ENCODE assay signal across 19 cellular contexts in genomic region chr7:143042159-143042820, GRCh38. TPM values are rescaled to one million over a fixed set of nuclear protein-coding genes. Genes with fewer than 3 reads are reported as not detected.
DNase-seq lines count a peak whose midpoint lies in the region; ATAC-seq, FAIRE-seq and TF ChIP-seq lines count a peak whose summit lies in the region.
"Had no signal": no experiment of that assay in that cellular context is flagged by ENCODE, and none has a peak within 500 bp of the region (broad histone marks: within the 10 kb centered on the region; RNA-seq: fewer than 3 reads in every experiment).

No MANE protein-coding gene starts in this region.

- DNase-seq in WERI-Rb-1 (peak; percentile 32), glutamatergic neuron (no peak), sciatic nerve (ENCODE audit: low spot score) (no peak), UCSD-AML1 (lab: John Stamatoyannopoulos, UW; ENCODE audit: unreplicated experiment) (no peak), HTR-8/SVneo (ENCODE audit: insufficient read length, low spot score) (no peak)
- DNase-seq: colonic mucosa, Kasumi-1, kidney, NCI-H146, OCI-M1, ovary had no signal

- H3K36me3 ChIP-seq in WERI-Rb-1: no peaks in the 10 kb centered on the region
- H3K36me3 ChIP-seq: colonic mucosa, ovary had no signal

- H3K4me1 Mint-ChIP-seq in glutamatergic neuron (ENCODE audit: low read depth, unreplicated experiment): peaks cover 9% of the 10 kb centered on the region

- no peak overlapping the region for H3K4me3 Mint-ChIP-seq in glutamatergic neuron (ENCODE audit: unreplicated experiment)
- H3K4me3 Mint-ChIP-seq: B cell; stimulated activated naive CD8-positive, alpha-beta T cell treated with anti-CD3 and anti-CD28 coated beads, Interleukin-15, Interleukin-2, amounts not matched to agents 100 ng/mL and 50 ng/mL, for 24 hours had no signal

- no peaks in the 10 kb centered on the region for H3K27me3 Mint-ChIP-seq in glutamatergic neuron (ENCODE audit: unreplicated experiment)
- H3K27me3 Mint-ChIP-seq: B cell; stimulated activated naive CD8-positive, alpha-beta T cell treated with anti-CD3 and anti-CD28 coated beads, Interleukin-15, Interleukin-2, amounts not matched to agents 100 ng/mL and 50 ng/mL, for 24 hours had no signal

- peak overlapping the region; percentile 8; the same call in 1 of the 2 replicates for H3K4me3 ChIP-seq in WERI-Rb-1 (ENCODE audit: low read depth, low read length)
- H3K4me3 ChIP-seq: colonic mucosa, ovary, SK-N-MC had no signal

- TF ChIP-seq CTCF in WERI-Rb-1 (IDR thresholded peaks at IDR 0.05; ENCODE audit: low read depth, low read length) (no peak), glutamatergic neuron (IDR thresholded peaks at IDR 0.05; ENCODE audit: partially characterized antibody, unreplicated experiment) (no peak)

- intact Hi-C loops in sciatic nerve (cut with DNase I): no loop called here

- peak overlapping the region; percentile 74 for H3K27ac Mint-ChIP-seq in glutamatergic neuron (ENCODE audit: unreplicated experiment)
- H3K27ac Mint-ChIP-seq: B cell; stimulated activated naive CD8-positive, alpha-beta T cell treated with anti-CD3 and anti-CD28 coated beads, Interleukin-15, Interleukin-2, amounts not matched to agents 100 ng/mL and 50 ng/mL, for 24 hours had no signal

- H3K9me3 Mint-ChIP-seq in glutamatergic neuron (ENCODE audit: unreplicated experiment): no peaks in the 10 kb centered on the region
- H3K9me3 Mint-ChIP-seq: stimulated activated naive CD8-positive, alpha-beta T cell treated with anti-CD3 and anti-CD28 coated beads, Interleukin-15, Interleukin-2, amounts not matched to agents 100 ng/mL and 50 ng/mL, for 24 hours had no signal

- no peaks in the 10 kb centered on the region for H3K36me3 Mint-ChIP-seq in glutamatergic neuron (ENCODE audit: unreplicated experiment)

- no peaks in the 10 kb centered on the region for H3K27me3 ChIP-seq in WERI-Rb-1 (ENCODE audit: insufficient read depth, low read depth, severe bottlenecking)
- H3K27me3 ChIP-seq: colonic mucosa, ovary had no signal

- ATAC-seq in GM19351 (IDR thresholded peaks at IDR 0.05; ENCODE audit: unreplicated experiment) (peak; percentile 21), sciatic nerve (peak; percentile 33), GM21367 (IDR thresholded peaks at IDR 0.05; ENCODE audit: unreplicated experiment) (no peak), HG03025 (IDR thresholded peaks at IDR 0.05; ENCODE audit: low FRiP score, unreplicated experiment) (no peak)

- H3K9me3 ChIP-seq in WERI-Rb-1 (ENCODE audit: severe bottlenecking): no peaks in the 10 kb centered on the region
- H3K9me3 ChIP-seq: colonic mucosa, ovary had no signal

- peak overlapping the region; percentile 71 for H3K27ac ChIP-seq in WERI-Rb-1
- H3K27ac ChIP-seq: colonic mucosa, ovary, SK-N-MC had no signal

- FAIRE-seq in HTR-8/SVneo (lab: Jason Lieb, UNC): no peak
- FAIRE-seq: kidney had no signal

RNA-seq across cellular contexts. Expression of gene OR6V1, which starts 9.9 kb away (rescaled TPM):
- total RNA-seq in glutamatergic neuron (ENCODE audit: unreplicated experiment) (not detected), sciatic nerve (not detected)
- total RNA-seq: B cell, colonic mucosa, epithelial cell of proximal tubule, kidney, mesenteric fat pad, ovary had no signal

RNA-seq across cellular contexts. Expression of gene OR9A2, which starts 15.4 kb away (rescaled TPM):
- total RNA-seq in glutamatergic neuron (ENCODE audit: unreplicated experiment): not detected
- 0.71 TPM for total RNA-seq in sciatic nerve
- total RNA-seq: B cell, colonic mucosa, kidney, mesenteric fat pad had no signal

Comparison
In these comparisons a context has a peak if more than half of its experiments do, and no peak if none do; other contexts are left out.
1. ATAC-seq: peak in GM19351 (single experiment) and sciatic nerve (single experiment); none in GM21367 (single experiment) and HG03025 (single experiment).